ENCODE assay signal across 31 cellular contexts in the genomic region with DNA sequence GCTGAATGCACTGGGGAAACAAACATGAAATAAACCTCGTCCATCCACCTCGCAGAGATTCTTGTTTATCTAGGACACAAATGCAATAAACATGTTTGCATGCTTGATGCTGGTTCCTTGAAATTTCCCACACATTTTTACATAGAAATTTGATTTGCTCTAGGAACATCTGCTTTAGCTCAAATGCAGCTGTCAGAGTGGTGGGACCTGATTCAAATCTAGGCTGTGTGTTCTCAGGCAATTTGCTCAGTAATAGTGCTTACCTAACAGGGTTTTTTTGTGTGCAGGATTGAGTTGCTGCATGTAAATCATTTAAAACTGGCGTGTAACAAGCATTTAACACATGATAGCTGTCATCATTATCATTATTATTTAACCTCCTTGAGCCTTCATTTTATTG.
"Had no signal": no experiment of that assay in that cellular context is flagged by ENCODE, and none has a peak within 500 bp of the region (broad histone marks: within the 10 kb centered on the region; RNA-seq: fewer than 3 reads in every experiment).

No MANE protein-coding gene starts in this region.

- H3K4me1 ChIP-seq: adrenal gland, body of pancreas, esophagus muscularis mucosa had no signal

- H3K27ac Mint-ChIP-seq: activated B cell treated with CpG ODN at 0.5 μM for 24 hours; activated CD4-positive, alpha-beta memory T cell treated with anti-CD3 and anti-CD28 coated beads, Interleukin-2, amount 10 ng/mL, durations not matched to agents 7 days and 5 days; activated naive CD8-positive, alpha-beta T cell; activated T-helper 17 cell treated with anti-CD3 and anti-CD28 coated beads, Interleukin-2, amount 50 U/mL, for 72 hours; effector memory CD8-positive, alpha-beta T cell; T-helper 17 cell; T-helper 2 cell treated with Interferon-gamma antibody and Interleukin-4, amounts not matched to agents 5 μg/mL and 100 μg/mL, for 36 hours had no signal

- H3K27me3 ChIP-seq: adrenal gland, body of pancreas, esophagus muscularis mucosa had no signal

- H3K9me3 ChIP-seq: adrenal gland had no signal

- ATAC-seq: activated CD4-positive, CD25-positive, alpha-beta regulatory T cell treated with anti-CD3 and anti-CD28 coated beads, Interleukin-2, amount 50 U/mL, for 24 hours; activated T-cell treated with anti-CD3 and anti-CD28 coated beads, Interleukin-2, amount 50 U/mL, for 4 hours; activated T-helper 17 cell treated with anti-CD3 and anti-CD28 coated beads, Interleukin-2, amount 50 U/mL, for 72 hours; body of pancreas; effector memory CD8-positive, alpha-beta T cell; T-helper 17 cell had no signal

- H3K36me3 ChIP-seq: adrenal gland, esophagus muscularis mucosa, WERI-Rb-1 had no signal

- H3K4me1 Mint-ChIP-seq: activated B cell treated with CpG ODN at 0.5 μM for 24 hours; activated CD4-positive, alpha-beta memory T cell treated with anti-CD3 and anti-CD28 coated beads, Interleukin-2, amount 10 ng/mL, durations not matched to agents 7 days and 5 days; activated T-helper 17 cell treated with anti-CD3 and anti-CD28 coated beads, Interleukin-2, amount 50 U/mL, for 72 hours; T-helper 17 cell had no signal

- DNase-seq: activated B cell treated with CpG ODN at 0.5 μM for 24 hours; activated CD4-positive, alpha-beta memory T cell treated with anti-CD3 and anti-CD28 coated beads, Interleukin-2, amount 10 ng/mL, durations not matched to agents 7 days and 5 days; activated CD4-positive, alpha-beta T cell treated with anti-CD3 and anti-CD28 coated beads for 48 hours; activated CD8-positive, alpha-beta memory T cell treated with anti-CD3 and anti-CD28 coated beads, Interleukin-2, amount 50 U/mL, for 48 hours; activated effector memory CD4-positive, alpha-beta T cell treated with Interleukin-2 at 50 U/mL for 16 hours; activated gamma-delta T cell treated with Interleukin-2 at 50 U/mL for 16 hours; activated naive CD4-positive, alpha-beta T cell treated with anti-CD3 and anti-CD28 coated beads, Interleukin-2, amount 50 U/mL, for 16 hours; activated naive CD4-positive, alpha-beta T cell treated with Interleukin-2 at 50 U/mL for 16 hours; activated T-cell treated with anti-CD3 and anti-CD28 coated beads for 4 hours; activated T-cell treated with anti-CD3 and anti-CD28 coated beads, Interleukin-2, amount 50 U/mL, for 4 hours; adrenal gland; amygdala; aorta; body of pancreas; caudate nucleus; cortex of kidney; dermis blood vessel endothelial cell; effector CD4-positive, alpha-beta T cell; effector memory CD8-positive, alpha-beta T cell; erythroblast; head of caudate nucleus; hippocampal formation; T-helper 1 cell; T-helper 17 cell; T1000; WERI-Rb-1 had no signal

- H3K36me3 Mint-ChIP-seq: activated naive CD8-positive, alpha-beta T cell had no signal

- H3K4me3 ChIP-seq: adrenal gland, body of pancreas, esophagus muscularis mucosa had no signal

- H3K4me3 Mint-ChIP-seq: activated B cell treated with CpG ODN at 0.5 μM for 24 hours; activated CD4-positive, alpha-beta memory T cell treated with anti-CD3 and anti-CD28 coated beads, Interleukin-2, amount 10 ng/mL, durations not matched to agents 7 days and 5 days; activated naive CD8-positive, alpha-beta T cell; activated T-cell treated with anti-CD3 and anti-CD28 coated beads, Interleukin-2, amount 50 U/mL, for 4 hours; activated T-helper 17 cell treated with anti-CD3 and anti-CD28 coated beads, Interleukin-2, amount 50 U/mL, for 72 hours; effector memory CD8-positive, alpha-beta T cell; T-helper 17 cell; T-helper 2 cell treated with Interferon-gamma antibody and Interleukin-4, amounts not matched to agents 5 μg/mL and 100 μg/mL, for 36 hours had no signal

- H3K27me3 Mint-ChIP-seq: activated B cell treated with CpG ODN at 0.5 μM for 24 hours; activated CD4-positive, alpha-beta memory T cell treated with anti-CD3 and anti-CD28 coated beads, Interleukin-2, amount 10 ng/mL, durations not matched to agents 7 days and 5 days; effector memory CD8-positive, alpha-beta T cell; T-helper 17 cell had no signal
